ENCODE assay signal across 22 cellular contexts in genomic region chr4:110949516-110949915, GRCh38.
"Had no signal": no experiment of that assay in that cellular context is flagged by ENCODE, and none has a peak within 500 bp of the region (broad histone marks: within the 10 kb centered on the region; RNA-seq: fewer than 3 reads in every experiment).

No MANE protein-coding gene starts in this region.

- DNase-seq: dermis blood vessel endothelial cell; dorsolateral prefrontal cortex; effector CD4-positive, alpha-beta T cell; effector memory CD4-positive, alpha-beta T cell; foreskin fibroblast; foreskin melanocyte; gastrocnemius medialis; glutamatergic neuron; head of caudate nucleus; heart right ventricle; hippocampal formation; islet precursor cell; left cardiac atrium; left lung; left ventricle myocardium superior; lower lobe of right lung; mesenchymal stem cell; midbrain had no signal

- H3K27me3 ChIP-seq: dorsolateral prefrontal cortex, esophagus muscularis mucosa, gastrocnemius medialis, heart right ventricle, left lung had no signal

- H3K36me3 ChIP-seq: esophagus muscularis mucosa, gastrocnemius medialis, heart right ventricle, left lung, lower lobe of right lung had no signal

- H3K4me1 ChIP-seq: esophagus muscularis mucosa, gastrocnemius medialis, heart right ventricle, left lung, lower lobe of right lung had no signal

- FAIRE-seq: colon, endothelial cell of umbilical vein had no signal

- H3K27ac ChIP-seq: coronary artery, dorsolateral prefrontal cortex, esophagus muscularis mucosa, gastrocnemius medialis, heart right ventricle, left lung, lower lobe of right lung had no signal

- H3K9me3 ChIP-seq: esophagus muscularis mucosa, heart right ventricle, left lung, lower lobe of right lung had no signal

- ATAC-seq: gastrocnemius medialis, heart right ventricle, left cardiac atrium, left lung, left ventricle myocardium superior, lower lobe of right lung had no signal

- H3K4me3 ChIP-seq: coronary artery, dorsolateral prefrontal cortex, esophagus muscularis mucosa, gastrocnemius medialis, heart right ventricle, left lung, lower lobe of right lung had no signal
